ENCODE assay signal across 8 cellular contexts in genomic region chr4:75725942-75726538, GRCh38. TPM values are rescaled to one million over a fixed set of nuclear protein-coding genes. Genes with fewer than 3 reads are reported as not detected.
A peak's percentile ranks its signal among the peaks of the same experiment; 100 is the strongest.
DNase-seq lines count a peak whose midpoint lies in the region; ATAC-seq and TF ChIP-seq lines count a peak whose summit lies in the region.
"Not testable (repeated sequence)": the region's sequence is repeated elsewhere in the genome, so short reads cannot be mapped to it uniquely, and the experiment has no call there.

No MANE protein-coding gene starts in this region.

- H3K9me2 ChIP-seq in GM23248 (ENCODE audit: insufficient read depth); PC-3 (replicated peaks; ENCODE audit: low read length): not testable (repeated sequence)

- H3K4me3 Mint-ChIP-seq in activated T-helper 1 cell treated with anti-CD3 and anti-CD28 coated beads, Interleukin-12 subunit alpha, Interleukin-12 subunit beta, Interleukin-2, Interleukin-4 antibody, amounts not matched to agents 30 ng/mL and 10 ng/mL and 1 ng/mL, durations not matched to agents 14 hours and 24 hours and 36 hours, result peak overlapping the region; percentile 96

- H3K4me2 ChIP-seq in GM23248 (ENCODE audit: unreplicated experiment) (peak overlapping the region; percentile 83), PC-3 (ENCODE audit: low read length) (peak overlapping the region; percentile 91)

- peak overlapping the region; percentile 99 for H3K9ac ChIP-seq in GM23248
- peak overlapping the region; percentile 96; the same call in 1 of the 2 replicates for H3K9ac ChIP-seq in PC-3 (ENCODE audit: low read length)
- peak overlapping the region; percentile 100 for H3K9ac ChIP-seq in mucosa of stomach (ENCODE audit: low read length)

- H3K27ac Mint-ChIP-seq in activated T-helper 1 cell treated with anti-CD3 and anti-CD28 coated beads, Interleukin-12 subunit alpha, Interleukin-12 subunit beta, Interleukin-2, Interleukin-4 antibody, amounts not matched to agents 30 ng/mL and 10 ng/mL and 1 ng/mL, durations not matched to agents 14 hours and 24 hours and 36 hours, result not testable (repeated sequence)

- H2AFZ ChIP-seq in GM23248, result peak overlapping the region; percentile 62
- not testable (repeated sequence) for H2AFZ ChIP-seq in PC-3 (ENCODE audit: low read length)

- TF ChIP-seq POLR2A in heart left ventricle (IDR thresholded peaks at IDR 0.05), result not testable (repeated sequence)
- TF ChIP-seq POLR2A in gastrocnemius medialis (IDR thresholded peaks at IDR 0.05), result peak; percentile 40 to 58

- not testable (repeated sequence) for H3K36me3 ChIP-seq in GM23248 (ENCODE audit: low read depth); PC-3 (ENCODE audit: low read depth, low read length); heart left ventricle; mucosa of stomach (ENCODE audit: control insufficient read depth, insufficient read depth, low read length); gastrocnemius medialis; aorta (ENCODE audit: control insufficient read depth in 1 of 2, insufficient read depth in 2 of 2, low read length in 1 of 2)

- ATAC-seq in PC-3; heart left ventricle; aorta (ENCODE audit: low FRiP score): not testable (repeated sequence)
- ATAC-seq in gastrocnemius medialis, result peak; percentile 37 to 40

- H3K9me3 Mint-ChIP-seq in activated T-helper 1 cell treated with anti-CD3 and anti-CD28 coated beads, Interleukin-12 subunit alpha, Interleukin-12 subunit beta, Interleukin-2, Interleukin-4 antibody, amounts not matched to agents 30 ng/mL and 10 ng/mL and 1 ng/mL, durations not matched to agents 14 hours and 24 hours and 36 hours, result not testable (repeated sequence)

- CTCF ChIA-PET in PC-3 (lab: Charles Lee), result not testable (repeated sequence)

- H3K9me3 ChIP-seq in GM23248 (ENCODE audit: low read depth); PC-3 (ENCODE audit: low read length); heart left ventricle; mucosa of stomach (ENCODE audit: control insufficient read depth, low read length); gastrocnemius medialis; aorta (ENCODE audit: control insufficient read depth, low read length): not testable (repeated sequence)

- H4K20me1 ChIP-seq in GM23248 (ENCODE audit: insufficient read depth); PC-3 (ENCODE audit: low read length): not testable (repeated sequence)

- POLR2A ChIA-PET in PC-3 (lab: Charles Lee; ENCODE audit: unreplicated experiment), result not testable (repeated sequence)

- H3K79me2 ChIP-seq in GM23248 (ENCODE audit: insufficient read depth) (peaks cover 84% of the 10 kb centered on the region), PC-3 (ENCODE audit: low read length) (peaks cover 81% of the 10 kb centered on the region)

- H3K4me3 ChIP-seq in GM23248, result peak overlapping the region; percentile 87
- H3K4me3 ChIP-seq in PC-3 (ENCODE audit: low read length), result peak overlapping the region; percentile 94
- H3K4me3 ChIP-seq in choroid plexus epithelial cell (ENCODE audit: low read depth, low read length), result peak overlapping the region; percentile 100
- peak overlapping the region in 11 of 12 donors; percentile 77 to 99 (median 94) for H3K4me3 ChIP-seq in heart left ventricle
- not testable (repeated sequence) for H3K4me3 ChIP-seq in mucosa of stomach (ENCODE audit: low read length)
- H3K4me3 ChIP-seq in gastrocnemius medialis, result peak overlapping the region; percentile 84 to 97 (median 85)
- peak overlapping the region; percentile 76 to 83 for H3K4me3 ChIP-seq in aorta (ENCODE audit: low read length in 2 of 2)

- in situ Hi-C loops in GM23248 (cut with MboI); gastrocnemius medialis (cut with MboI; ENCODE audit: low sequenced_read_pairs in 4 of 4): not testable (repeated sequence)

- 29 to 35% methylated on average over 17 to 20 of the region's 20 CpGs for WGBS in GM23248 (ENCODE audit: low coverage in 1 of 2, low lambda C conversion rate in 2 of 2, missing lambda C conversion rate in 2 of 2), 2 experiments
- 56 to 63% (median 60%) methylated on average over 20 of the region's 20 CpGs for WGBS in heart left ventricle, 4 donors
- 5% methylated on average over 20 of the region's 20 CpGs for WGBS in aorta, 2 donors

- H3K36me3 Mint-ChIP-seq in activated T-helper 1 cell treated with anti-CD3 and anti-CD28 coated beads, Interleukin-12 subunit alpha, Interleukin-12 subunit beta, Interleukin-2, Interleukin-4 antibody, amounts not matched to agents 30 ng/mL and 10 ng/mL and 1 ng/mL, durations not matched to agents 14 hours and 24 hours and 36 hours (ENCODE audit: low read depth), result peaks cover 20% of the 10 kb centered on the region

- not testable (repeated sequence) for DNase-seq in GM23248; PC-3; activated T-helper 1 cell treated with anti-CD3 and anti-CD28 coated beads, Interleukin-12 subunit alpha, Interleukin-12 subunit beta, Interleukin-2, Interleukin-4 antibody, amounts not matched to agents 30 ng/mL and 10 ng/mL and 1 ng/mL, durations not matched to agents 14 hours and 24 hours and 36 hours (ENCODE audit: low spot score); choroid plexus epithelial cell (ENCODE audit: low read depth); heart left ventricle; aorta
- DNase-seq in gastrocnemius medialis, result peak in 1 of 2 donors; percentile 60

- TF ChIP-seq CTCF in PC-3 (conservative IDR thresholded peaks at IDR 0.05; ENCODE audit: low read depth, low read length); choroid plexus epithelial cell (conservative IDR thresholded peaks at IDR 0.05; ENCODE audit: low read depth, low read length); heart left ventricle (IDR thresholded peaks at IDR 0.05); gastrocnemius medialis (IDR thresholded peaks at IDR 0.05 in 4 of 5, conservative IDR thresholded peaks at IDR 0.05 in 1 of 5): not testable (repeated sequence)

- H3K4me1 ChIP-seq in GM23248 (ENCODE audit: insufficient read depth) (peaks cover 43% of the 10 kb centered on the region), PC-3 (ENCODE audit: insufficient read depth, low read length) (peaks cover 27% of the 10 kb centered on the region), heart left ventricle (peaks cover 0 to 69% (median 40%) of the 10 kb centered on the region in 12 donors), mucosa of stomach (ENCODE audit: control insufficient read depth, insufficient read depth, low read length) (peaks cover 13% of the 10 kb centered on the region), gastrocnemius medialis (peaks cover 49 to 52% of the 10 kb centered on the region in 2 donors)
- H3K4me1 ChIP-seq in aorta (ENCODE audit: control insufficient read depth in 1 of 2, insufficient read depth in 2 of 2, low read length in 2 of 2), result not testable (repeated sequence)

- H3K27ac ChIP-seq in GM23248, result peak overlapping the region; percentile 97
- not testable (repeated sequence) for H3K27ac ChIP-seq in PC-3 (ENCODE audit: low read length)
- H3K27ac ChIP-seq in heart left ventricle, result peak overlapping the region; percentile 92 to 99 (median 96)
- peak overlapping the region; percentile 91 to 99 (median 98) for H3K27ac ChIP-seq in gastrocnemius medialis
- H3K27ac ChIP-seq in aorta (ENCODE audit: low read depth in 1 of 2, low read length in 2 of 2), result peak overlapping the region; percentile 60 to 77

- BruUV-seq in PC-3 (replicated peaks; lab: Mats Ljungman, UMichigan), result not testable (repeated sequence)

- peaks cover 57% of the 10 kb centered on the region for H3K4me1 Mint-ChIP-seq in activated T-helper 1 cell treated with anti-CD3 and anti-CD28 coated beads, Interleukin-12 subunit alpha, Interleukin-12 subunit beta, Interleukin-2, Interleukin-4 antibody, amounts not matched to agents 30 ng/mL and 10 ng/mL and 1 ng/mL, durations not matched to agents 14 hours and 24 hours and 36 hours (ENCODE audit: low read depth)

- not testable (repeated sequence) for H3K27me3 ChIP-seq in GM23248 (replicated peaks; ENCODE audit: insufficient read depth); PC-3 (ENCODE audit: low read length); heart left ventricle; mucosa of stomach (ENCODE audit: control insufficient read depth, insufficient read depth, low read length); gastrocnemius medialis; aorta (ENCODE audit: control insufficient read depth in 1 of 2, insufficient read depth in 2 of 2, low read length in 1 of 2)

- peaks cover 14% of the 10 kb centered on the region for H3F3A ChIP-seq in GM23248 (ENCODE audit: insufficient read depth)
- H3F3A ChIP-seq in PC-3 (ENCODE audit: low read length, unreplicated experiment), result not testable (repeated sequence)

- not testable (repeated sequence) for H3K27me3 Mint-ChIP-seq in activated T-helper 1 cell treated with anti-CD3 and anti-CD28 coated beads, Interleukin-12 subunit alpha, Interleukin-12 subunit beta, Interleukin-2, Interleukin-4 antibody, amounts not matched to agents 30 ng/mL and 10 ng/mL and 1 ng/mL, durations not matched to agents 14 hours and 24 hours and 36 hours (ENCODE audit: insufficient read depth)

- intact Hi-C loops in PC-3 (cut with micrococcal nuclease), result not testable (repeated sequence)
- intact Hi-C loops in activated T-helper 1 cell treated with anti-CD3 and anti-CD28 coated beads, Interleukin-12 subunit alpha, Interleukin-12 subunit beta, Interleukin-2, Interleukin-4 antibody, amounts not matched to agents 30 ng/mL and 10 ng/mL and 1 ng/mL, durations not matched to agents 14 hours and 24 hours and 36 hours (cut with micrococcal nuclease), result loop anchor here (2.0 to 10.0 kb wide), 4 partner anchors 123 to 1571 kb away; partner anchors contain the start of genes CCNG2, MTHFD2L and SDAD1
- intact Hi-C loops in heart left ventricle (cut with DNase I), result loop anchor here in 3 of 10 donors (2.0 to 10.0 kb wide), 2 partner anchors 53 to 59 kb away; partner anchors contain the start of gene G3BP2 (in 3 of the 3)
- intact Hi-C loops in gastrocnemius medialis (cut with DNase I; ENCODE audit: low total_unique reads), result loop anchor here (2.0 to 10.0 kb wide), 4 partner anchors 71 to 489 kb away; partner anchors contain the start of genes ART3, RCHY1, SCARB2 and THAP6
- intact Hi-C loops in aorta (cut with DNase I), result loop anchor here in 1 of 2 donors (10.0 kb wide), 1 partner anchor 69 kb away; no protein-coding TSS in a partner anchor

RNA-seq across cellular contexts. Expression of gene USO1, which starts 1.7 kb away (rescaled TPM):
- 117 and 208 TPM in 2 replicates for total RNA-seq in GM23248 (2014; rRNA removed; shearing (Covaris generic))
- 72.0 and 74.2 TPM in 2 replicates for polyA plus RNA-seq in GM23248 (2016; fragmentation: Nextera tagmentation; extraction: Ambion mirVana)
- 29.9 and 34.3 TPM in 2 replicates for total RNA-seq in PC-3 (2014; rRNA removed)
- 44.5 and 48.6 TPM in 2 replicates for total RNA-seq in activated T-helper 1 cell treated with anti-CD3 and anti-CD28 coated beads, Interleukin-12 subunit alpha, Interleukin-12 subunit beta, Interleukin-2, Interleukin-4 antibody, amounts not matched to agents 30 ng/mL and 10 ng/mL and 1 ng/mL, durations not matched to agents 14 hours and 24 hours and 36 hours
- 10 to 100 TPM; 71.8 to 87.1 (median 77.3) TPM for total RNA-seq in heart left ventricle
- polyA plus RNA-seq in heart left ventricle, result 10 to 100 TPM; 28.6 to 70.0 TPM
- total RNA-seq in gastrocnemius medialis, result 100 to 1,000 TPM; 213 to 328 (median 254) TPM
- total RNA-seq in aorta, result 10 to 100 TPM; 77.2 to 86.6 TPM
- 10 to 100 TPM; 50.6 to 51.7 TPM for polyA plus RNA-seq in aorta

RNA-seq across cellular contexts. Expression of gene G3BP2, which starts 52.8 kb away (rescaled TPM):
- 129 and 133 TPM in 2 replicates for total RNA-seq in GM23248 (2014; rRNA removed; shearing (Covaris generic))
- polyA plus RNA-seq in GM23248 (2016; fragmentation: Nextera tagmentation; extraction: Ambion mirVana), result 33.1 and 36.0 TPM in 2 replicates
- 63.2 and 68.7 TPM in 2 replicates for total RNA-seq in PC-3 (2014; rRNA removed)
- 143 and 144 TPM in 2 replicates for total RNA-seq in activated T-helper 1 cell treated with anti-CD3 and anti-CD28 coated beads, Interleukin-12 subunit alpha, Interleukin-12 subunit beta, Interleukin-2, Interleukin-4 antibody, amounts not matched to agents 30 ng/mL and 10 ng/mL and 1 ng/mL, durations not matched to agents 14 hours and 24 hours and 36 hours
- total RNA-seq in heart left ventricle, result 100 to 1,000 TPM in 2 of 9 donors, 10 to 100 TPM in 7; 70.8 to 126 (median 87.6) TPM
- 10 to 100 TPM; 13.0 to 57.4 TPM for polyA plus RNA-seq in heart left ventricle
- total RNA-seq in gastrocnemius medialis, result 100 to 1,000 TPM; 123 to 226 (median 132) TPM
- total RNA-seq in aorta, result 10 to 100 TPM; 99.6 to 99.7 TPM
- polyA plus RNA-seq in aorta, result 10 to 100 TPM; 36.7 to 38.6 TPM
